Comparison of ENCODE assay signal across 14 cellular contexts in the genomic region with DNA sequence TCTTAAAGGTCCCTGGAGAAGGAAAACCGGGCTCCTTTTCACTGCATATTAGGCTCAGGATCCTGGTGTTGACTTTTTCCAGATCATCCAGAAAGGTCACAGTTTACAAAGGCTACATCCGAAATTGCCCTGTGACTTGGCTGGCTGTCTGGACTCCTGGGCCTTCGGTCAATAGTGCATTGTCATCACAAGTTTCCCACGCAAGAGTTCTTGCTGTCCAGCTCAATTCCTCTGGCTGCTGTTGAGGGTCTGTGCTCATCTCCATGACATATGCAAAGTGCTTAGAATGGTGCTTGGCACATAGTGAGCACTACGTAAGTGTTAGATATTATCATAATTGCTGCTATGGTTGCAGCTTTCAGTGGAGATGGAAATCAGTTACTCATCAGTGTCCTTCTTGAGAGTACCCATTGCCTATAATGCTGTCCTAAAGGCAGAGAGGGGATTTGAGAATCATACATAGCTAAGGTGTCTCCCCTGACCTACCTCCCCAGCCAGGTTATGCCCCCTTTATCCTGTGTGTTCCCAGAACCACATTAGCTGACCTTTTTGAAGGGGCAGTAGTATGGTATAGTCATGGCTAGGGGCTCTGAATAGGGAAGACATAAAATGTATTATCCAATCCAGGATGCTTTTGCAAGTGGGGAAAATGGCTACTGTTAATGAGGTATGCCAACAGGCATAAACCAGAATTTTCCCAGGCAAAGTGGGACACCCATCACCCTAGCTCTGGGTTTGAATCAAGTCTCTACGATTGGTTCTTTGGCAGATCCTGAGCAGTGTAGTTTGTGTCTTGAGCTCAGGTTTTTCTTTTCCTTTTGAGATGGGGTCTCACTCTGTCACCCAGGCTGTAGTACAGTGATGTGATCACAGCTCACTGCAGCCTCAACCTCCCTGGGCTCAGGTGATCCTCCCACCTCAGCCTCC.
DNase-seq lines count a peak whose midpoint lies in the region; ATAC-seq, FAIRE-seq and TF ChIP-seq lines count a peak whose summit lies in the region.
"Had no signal": no experiment of that assay in that cellular context is flagged by ENCODE, and none has a peak within 500 bp of the region (broad histone marks: within the 10 kb centered on the region; RNA-seq: fewer than 3 reads in every experiment).

No MANE protein-coding gene starts in this region.

- H3K4me3 ChIP-seq in PC-3 (ENCODE audit: low read length), result no peak overlapping the region

- H3K36me3 ChIP-seq in PC-3 (ENCODE audit: low read depth, low read length), result no peaks in the 10 kb centered on the region

- no peaks in the 10 kb centered on the region for H3K36me3 Mint-ChIP-seq in activated naive CD8-positive, alpha-beta T cell
- peaks cover 7% of the 10 kb centered on the region for H3K36me3 Mint-ChIP-seq in nephron progenitor cell (ENCODE audit: low read depth)

- no peaks in the 10 kb centered on the region for H3K9me3 ChIP-seq in PC-3 (ENCODE audit: low read length)

- no peaks in the 10 kb centered on the region for H3K9me3 Mint-ChIP-seq in activated naive CD8-positive, alpha-beta T cell (ENCODE audit: low read depth)
- peaks cover 12% of the 10 kb centered on the region for H3K9me3 Mint-ChIP-seq in nephron progenitor cell

- H3K4me1 Mint-ChIP-seq in activated naive CD8-positive, alpha-beta T cell (ENCODE audit: low read depth), result peaks cover 76% of the 10 kb centered on the region
- H3K4me1 Mint-ChIP-seq in nephron progenitor cell, result peaks cover 41% of the 10 kb centered on the region

- no peaks in the 10 kb centered on the region for H3F3A ChIP-seq in PC-3 (ENCODE audit: low read length, unreplicated experiment)

- peak overlapping the region; percentile 97 for H3K27ac Mint-ChIP-seq in activated naive CD8-positive, alpha-beta T cell
- H3K27ac Mint-ChIP-seq in nephron progenitor cell, result peak overlapping the region; percentile 93
- H3K27ac Mint-ChIP-seq: HFFc6, type B pancreatic cell had no signal

- intact Hi-C loops in PC-3 (cut with micrococcal nuclease), result no loop called here

- 0 out of 2 replicates have a peak, but pooled peaks cover 5% of the 10 kb centered on the region for H3K27me3 ChIP-seq in PC-3 (ENCODE audit: low read length)

- H4K20me1 ChIP-seq in PC-3 (ENCODE audit: low read length), result no peaks in the 10 kb centered on the region

- H3K4me2 ChIP-seq in PC-3 (ENCODE audit: low read length), result no peak overlapping the region

- BruUV-seq in PC-3 (replicated peaks; lab: Mats Ljungman, UMichigan), result no TSS peak

- no peak overlapping the region for H2AFZ ChIP-seq in PC-3 (ENCODE audit: low read length)

- H3K4me3 Mint-ChIP-seq in activated naive CD8-positive, alpha-beta T cell, result peak overlapping the region; percentile 87
- H3K4me3 Mint-ChIP-seq in nephron progenitor cell, result no peak overlapping the region
- H3K4me3 Mint-ChIP-seq: HFFc6, type B pancreatic cell had no signal

- no peak overlapping the region for H3K9ac ChIP-seq in PC-3 (ENCODE audit: low read length)

- H3K27me3 Mint-ChIP-seq in activated naive CD8-positive, alpha-beta T cell, result no peaks in the 10 kb centered on the region
- H3K27me3 Mint-ChIP-seq in nephron progenitor cell (ENCODE audit: low read depth, poor library complexity), result peaks cover 10% of the 10 kb centered on the region

- H3K9me2 ChIP-seq in PC-3 (replicated peaks; ENCODE audit: low read length), result no peaks in the 10 kb centered on the region

- H3K27ac ChIP-seq in PC-3 (ENCODE audit: low read length), result no peak overlapping the region

- POLR2A ChIA-PET in PC-3 (lab: Charles Lee; ENCODE audit: unreplicated experiment), result no interaction called here

- no peaks in the 10 kb centered on the region for H3K4me1 ChIP-seq in PC-3 (ENCODE audit: insufficient read depth, low read length)

- TF ChIP-seq CTCF in nephron progenitor cell (IDR thresholded peaks at IDR 0.05) (no peak), PC-3 (conservative IDR thresholded peaks at IDR 0.05; ENCODE audit: low read depth, low read length) (no peak)

- H3K79me2 ChIP-seq in PC-3 (ENCODE audit: low read length), result no peaks in the 10 kb centered on the region

- peak; percentile 25 to 49 for ATAC-seq in activated CD4-positive, CD25-positive, alpha-beta regulatory T cell treated with anti-CD3 and anti-CD28 coated beads, Interleukin-2, amount 50 U/mL, for 24 hours
- ATAC-seq in PC-3, result no peak
- ATAC-seq in GM19324 (IDR thresholded peaks at IDR 0.05; ENCODE audit: low FRiP score, unreplicated experiment), result no peak

- CTCF ChIA-PET in PC-3 (lab: Charles Lee), result no interaction called here

- FAIRE-seq in HTR-8/SVneo (lab: Jason Lieb, UNC), result peak; percentile 76
- FAIRE-seq: islet of Langerhans had no signal

- no peak for DNase-seq in activated CD4-positive, CD25-positive, alpha-beta regulatory T cell (lab: John Stamatoyannopoulos, UW)
- no peak for DNase-seq in HTR-8/SVneo (ENCODE audit: insufficient read length, low spot score)
- DNase-seq in nephron progenitor cell, result no peak
- no peak for DNase-seq in HK-2 (ENCODE audit: unreplicated experiment)
- no peak for DNase-seq in PC-3
- DNase-seq: activated CD4-positive, CD25-positive, alpha-beta regulatory T cell treated with anti-CD3 and anti-CD28 coated beads, Interleukin-2, amount 50 U/mL, for 72 hours; foreskin melanocyte; HFFc6; NCI-H1694 had no signal

Comparison
In these comparisons a context has a peak if more than half of its experiments do, and no peak if none do; other contexts are left out.
1. ATAC-seq: peak in activated CD4-positive, CD25-positive, alpha-beta regulatory T cell treated with anti-CD3 and anti-CD28 coated beads, Interleukin-2, amount 50 U/mL, for 24 hours (2 of 2); none in PC-3 (single experiment) and GM19324 (single experiment).